22 cellular contexts compared by ENCODE assay signal in the genomic region with DNA sequence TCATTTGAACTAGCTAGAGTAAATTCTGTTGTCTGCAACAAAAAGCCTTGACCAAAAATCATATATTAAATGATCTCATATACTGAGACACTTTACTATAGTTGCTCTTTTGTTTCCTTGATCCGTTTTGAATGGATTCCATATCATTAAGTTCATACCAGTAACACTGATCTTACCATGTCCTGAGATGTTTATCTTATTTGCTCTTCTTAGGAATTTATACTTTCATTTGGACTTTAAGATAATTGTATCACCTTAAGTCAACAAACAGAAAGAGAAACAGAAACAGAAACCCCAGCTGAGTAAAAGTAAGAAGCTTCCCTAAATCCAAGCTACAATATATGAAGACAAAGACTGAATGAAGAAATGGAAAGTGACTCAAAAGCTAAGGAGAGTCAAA.
"Had no signal": no experiment of that assay in that cellular context is flagged by ENCODE, and none has a peak within 500 bp of the region (broad histone marks: within the 10 kb centered on the region; RNA-seq: fewer than 3 reads in every experiment).

No MANE protein-coding gene starts in this region.

- ATAC-seq: activated T-cell treated with anti-CD3 and anti-CD28 coated beads, Interleukin-2, amount 50 U/mL, for 4 hours; foreskin keratinocyte; left lobe of liver; lower lobe of right lung; stimulated activated effector memory CD8-positive, alpha-beta T cell treated with anti-CD3 and anti-CD28 coated beads, Interleukin-12 subunit alpha, Interleukin-12 subunit beta, amount 100 ng/mL, for 72 hours; stimulated activated naive CD8-positive, alpha-beta T cell treated with anti-CD3 and anti-CD28 coated beads, Interleukin-15, amount 100 ng/mL, for 72 hours; WTC11 had no signal

- H3K4me1 Mint-ChIP-seq: central memory CD8-positive, alpha-beta T cell had no signal

- H3K36me3 ChIP-seq: adrenal gland, breast epithelium, lower lobe of right lung, right lobe of liver, tibial artery had no signal

- H3K4me3 Mint-ChIP-seq: activated T-cell treated with anti-CD3 and anti-CD28 coated beads, Interleukin-2, amount 50 U/mL, for 4 hours; central memory CD8-positive, alpha-beta T cell; stimulated activated effector memory CD8-positive, alpha-beta T cell treated with anti-CD3 and anti-CD28 coated beads, Interleukin-12 subunit alpha, Interleukin-12 subunit beta, amount 100 ng/mL, for 72 hours; stimulated activated naive CD8-positive, alpha-beta T cell treated with anti-CD3 and anti-CD28 coated beads, Interleukin-15, amount 100 ng/mL, for 72 hours; WTC11 had no signal

- H3K36me3 Mint-ChIP-seq: naive B cell, WTC11 had no signal

- H3K9me3 Mint-ChIP-seq: activated T-cell treated with anti-CD3 and anti-CD28 coated beads, Interleukin-2, amount 50 U/mL, for 4 hours; central memory CD8-positive, alpha-beta T cell; stimulated activated effector memory CD8-positive, alpha-beta T cell treated with anti-CD3 and anti-CD28 coated beads, Interleukin-12 subunit alpha, Interleukin-12 subunit beta, amount 100 ng/mL, for 72 hours; stimulated activated naive CD8-positive, alpha-beta T cell treated with anti-CD3 and anti-CD28 coated beads, Interleukin-15, amount 100 ng/mL, for 72 hours; WTC11 had no signal

- H3K27ac ChIP-seq: adrenal gland, breast epithelium, foreskin keratinocyte, lower lobe of right lung, right lobe of liver, skin epidermis, tibial artery had no signal

- H3K4me3 ChIP-seq: adrenal gland, breast epithelium, lower lobe of right lung, right lobe of liver, skin epidermis, tibial artery had no signal

- H3K9me3 ChIP-seq: adrenal gland, breast epithelium, lower lobe of right lung, right lobe of liver, tibial artery had no signal

- DNase-seq: activated CD4-positive, alpha-beta T cell treated with anti-CD3 and anti-CD28 coated beads for 4 hours; activated CD8-positive, alpha-beta memory T cell treated with anti-CD3 and anti-CD28 coated beads, Interleukin-2, amount 50 U/mL, for 48 hours; activated effector memory CD4-positive, alpha-beta T cell treated with anti-CD3 and anti-CD28 coated beads, Interleukin-2, amount 50 U/mL, for 16 hours; activated naive CD4-positive, alpha-beta T cell treated with anti-CD3 and anti-CD28 coated beads, Interleukin-2, amount 50 U/mL, for 16 hours; activated T-cell treated with anti-CD3 and anti-CD28 coated beads, Interleukin-2, amount 50 U/mL, for 4 hours; adrenal gland; effector memory CD4-positive, alpha-beta T cell; foreskin keratinocyte; kidney; lower lobe of right lung; naive B cell; nucleus accumbens; right lobe of liver; stimulated activated CD4-positive, alpha-beta T cell treated with anti-CD3 and anti-CD28 coated beads, Interleukin-2, amount 100 ng/mL, for 24 hours; stimulated activated naive CD8-positive, alpha-beta T cell treated with anti-CD3 and anti-CD28 coated beads, Interleukin-15, amount 100 ng/mL, for 72 hours; tibial artery had no signal

- H3K27me3 ChIP-seq: adrenal gland, breast epithelium, foreskin keratinocyte, right lobe of liver, tibial artery had no signal

- H3K27ac Mint-ChIP-seq: stimulated activated effector memory CD8-positive, alpha-beta T cell treated with anti-CD3 and anti-CD28 coated beads, Interleukin-12 subunit alpha, Interleukin-12 subunit beta, amount 100 ng/mL, for 72 hours; WTC11 had no signal

- H3K4me1 ChIP-seq: breast epithelium, foreskin keratinocyte, lower lobe of right lung, tibial artery had no signal

- H3K27me3 Mint-ChIP-seq: central memory CD8-positive, alpha-beta T cell; naive B cell; stimulated activated naive CD8-positive, alpha-beta T cell treated with anti-CD3 and anti-CD28 coated beads, Interleukin-15, amount 100 ng/mL, for 72 hours had no signal
